ENCODE assay signal across 30 cellular contexts in genomic region chr15:56939257-56939656, GRCh38.
"Had no signal": no experiment of that assay in that cellular context is flagged by ENCODE, and none has a peak within 500 bp of the region (broad histone marks: within the 10 kb centered on the region; RNA-seq: fewer than 3 reads in every experiment).

No MANE protein-coding gene starts in this region.

- H3K27me3 ChIP-seq: ascending aorta, cardiac muscle cell, foreskin keratinocyte, heart left ventricle, ovary, stomach, suprapubic skin, tibial artery had no signal

- H3K4me3 Mint-ChIP-seq: brain; effector memory CD8-positive, alpha-beta T cell; immature natural killer cell; mesothelial cell of epicardium; stimulated activated naive B cell treated with anti-CD40 and anti-IgM and Interleukin-4, amounts not matched to agents 10 μg/mL and 1 μg/mL and 100 μg/mL, for 72 hours had no signal

- H3K9me3 ChIP-seq: ovary, suprapubic skin had no signal

- ATAC-seq: activated naive CD4-positive, alpha-beta T cell treated with anti-CD3 and anti-CD28 coated beads, Interleukin-2, amount 50 U/mL, for 72 hours; effector memory CD8-positive, alpha-beta T cell; foreskin keratinocyte; heart left ventricle; sciatic nerve; stimulated activated naive B cell treated with anti-CD40 and anti-IgM and Interleukin-4, amounts not matched to agents 10 μg/mL and 1 μg/mL and 100 μg/mL, for 72 hours had no signal

- H3K27me3 Mint-ChIP-seq: effector memory CD8-positive, alpha-beta T cell; naive B cell; progenitor cell of endocrine pancreas; stimulated activated naive B cell treated with anti-CD40 and anti-IgM and Interleukin-4, amounts not matched to agents 10 μg/mL and 1 μg/mL and 100 μg/mL, for 72 hours had no signal

- H3K27ac Mint-ChIP-seq: activated naive CD4-positive, alpha-beta T cell treated with anti-CD3 and anti-CD28 coated beads, Interleukin-2, amount 50 U/mL, for 72 hours; activated T-helper 2 cell treated with anti-CD3 and anti-CD28 coated beads, Interferon-gamma antibody, Interleukin-2, Interleukin-4, amounts not matched to agents 10 μg/mL and 5 μg/mL and 100 μg/mL, durations not matched to agents 14 hours and 24 hours and 36 hours; brain; mesothelial cell of epicardium; progenitor cell of endocrine pancreas; stimulated activated naive B cell treated with anti-CD40 and anti-IgM and Interleukin-4, amounts not matched to agents 10 μg/mL and 1 μg/mL and 100 μg/mL, for 72 hours had no signal

- DNase-seq: activated CD4-positive, alpha-beta T cell treated with anti-CD3 and anti-CD28 coated beads for 4 hours; activated CD4-positive, alpha-beta T cell treated with anti-CD3 and anti-CD28 coated beads, Interleukin-2, amount 50 U/mL, for 4 hours; activated CD4-positive, CD25-positive, alpha-beta regulatory T cell; activated CD8-positive, alpha-beta memory T cell treated with anti-CD3 and anti-CD28 coated beads for 24 hours; cerebellar nuclear complex; effector memory CD8-positive, alpha-beta T cell; erythroblast; foreskin keratinocyte; heart left ventricle; hypothalamus; immature natural killer cell; naive B cell; ovary; small intestine; stimulated activated CD4-positive, alpha-beta T cell treated with anti-CD3 and anti-CD28 coated beads, Interleukin-15, amount 100 ng/mL, for 24 hours; stimulated activated CD4-positive, alpha-beta T cell treated with anti-CD3 and anti-CD28 coated beads, Interleukin-2, amount 100 ng/mL, for 24 hours; stimulated activated naive B cell treated with anti-CD40 and anti-IgM and Interleukin-4, amounts not matched to agents 10 μg/mL and 1 μg/mL and 100 μg/mL, for 72 hours; stomach; T-helper 1 cell; tibial artery had no signal

- H3K9me3 Mint-ChIP-seq: effector memory CD8-positive, alpha-beta T cell; immature natural killer cell had no signal

- H3K36me3 ChIP-seq: cardiac muscle cell, ovary, suprapubic skin, tibial artery had no signal

- H3K27ac ChIP-seq: ascending aorta, cardiac muscle cell, coronary artery, foreskin keratinocyte, heart left ventricle, ovary, stomach, suprapubic skin, tibial artery had no signal

- H3K4me3 ChIP-seq: ascending aorta, cardiac muscle cell, coronary artery, heart left ventricle, ovary, stomach, suprapubic skin, tibial artery had no signal
